16 cellular contexts compared by ENCODE assay signal in the genomic region with DNA sequence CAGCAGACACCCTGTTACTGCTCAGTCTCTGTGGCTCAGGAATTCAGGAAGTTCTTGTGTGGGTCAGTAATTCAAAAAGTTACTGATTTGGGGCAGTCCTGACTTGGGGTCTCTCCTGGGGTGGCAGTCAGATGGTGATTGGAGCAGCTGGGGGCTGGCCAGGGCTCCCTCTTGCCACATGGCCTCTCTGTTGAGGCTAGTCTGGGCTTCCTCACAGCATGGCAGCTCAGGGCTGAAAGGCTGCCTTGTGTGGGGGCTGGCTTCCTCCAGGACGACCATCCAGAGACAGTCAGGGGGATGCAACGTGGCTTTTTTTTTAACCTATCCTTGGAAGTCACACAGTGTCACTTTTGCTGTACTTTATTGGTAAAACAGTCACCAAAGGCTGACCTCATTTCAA.
DNase-seq lines count a peak whose midpoint lies in the region; ATAC-seq and TF ChIP-seq lines count a peak whose summit lies in the region.
"Had no signal": no experiment of that assay in that cellular context is flagged by ENCODE, and none has a peak within 500 bp of the region (broad histone marks: within the 10 kb centered on the region; RNA-seq: fewer than 3 reads in every experiment).

No MANE protein-coding gene starts in this region.

- H3K27ac ChIP-seq in right cardiac atrium (ENCODE audit: low read length) (peak overlapping the region; percentile 88), coronary artery (peak overlapping the region; percentile 73 to 89), neuronal stem cell (replicated peaks; ENCODE audit: low read length) (no peak overlapping the region), upper lobe of right lung (no peak overlapping the region)
- H3K27ac ChIP-seq: A549, C4-2B had no signal

- no peak overlapping the region for H3K14ac ChIP-seq in neuronal stem cell (ENCODE audit: low read length)

- H2AFZ ChIP-seq in neuronal stem cell (ENCODE audit: low read length) = no peak overlapping the region

- H3K9me3 ChIP-seq in right cardiac atrium (ENCODE audit: control insufficient read depth, low read length) (no peaks in the 10 kb centered on the region), neuronal stem cell (replicated peaks in 1 of 2; ENCODE audit: control insufficient read depth in 2 of 2, insufficient read depth in 1 of 2, low read depth in 1 of 2, low read length in 2 of 2) (no peaks in the 10 kb centered on the region), upper lobe of right lung (no peaks in the 10 kb centered on the region)
- H3K9me3 ChIP-seq: A549, BE2C had no signal

- TF ChIP-seq CTCF in coronary artery (IDR thresholded peaks at IDR 0.05) (no peak), upper lobe of right lung (IDR thresholded peaks at IDR 0.05) (no peak)

- no peak overlapping the region for H2BK12ac ChIP-seq in neuronal stem cell (ENCODE audit: low read length)

- H3K4ac ChIP-seq in neuronal stem cell (ENCODE audit: low read length) = no peak overlapping the region

- H4K8ac ChIP-seq in neuronal stem cell (ENCODE audit: low read depth, low read length) = no peak overlapping the region

- H2BK5ac ChIP-seq in neuronal stem cell (ENCODE audit: low read length) = no peak overlapping the region

- no peak overlapping the region for H3K9ac ChIP-seq in neuronal stem cell (ENCODE audit: low read depth, low read length, poor library complexity)

- H3K4me3 ChIP-seq in right cardiac atrium (ENCODE audit: low read length) (no peak overlapping the region), coronary artery (no peak overlapping the region), neuronal stem cell (ENCODE audit: low read length in 2 of 2) (no peak overlapping the region), upper lobe of right lung (no peak overlapping the region)
- H3K4me3 ChIP-seq: A549, GM12878 had no signal

- no peak overlapping the region for H2BK120ac ChIP-seq in neuronal stem cell (ENCODE audit: low read depth, low read length)

- WGBS in right cardiac atrium = 55% methylated on average over 2 of the region's 2 CpGs
- WGBS in neuronal stem cell (ENCODE audit: extremely low coverage in 2 of 2, insufficient read length in 2 of 2, insufficient replicate concordance in 1 of 2), 2 donors = no CpG with 5 or more reads among the region's 2 CpGs

- no peak overlapping the region for H3K4me2 ChIP-seq in neuronal stem cell (ENCODE audit: insufficient read depth, low read length, poor library complexity, severe bottlenecking)
- H3K4me2 ChIP-seq: A549 had no signal

- no peak overlapping the region for H4K91ac ChIP-seq in neuronal stem cell (ENCODE audit: low read depth, low read length, poor library complexity)

- ATAC-seq in right cardiac atrium = no peak
- no peak for ATAC-seq in left ventricle myocardium superior
- no peak for ATAC-seq in upper lobe of right lung
- ATAC-seq: A549, GM12878, HepG2 had no signal

- DNase-seq in right cardiac atrium (no peak), left ventricle myocardium superior (no peak), coronary artery (ENCODE audit: low spot score) (no peak), neuronal stem cell (ENCODE audit: low spot score) (no peak), upper lobe of right lung (peak; percentile 25), NCI-H128 (lab: John Stamatoyannopoulos, UW; ENCODE audit: unreplicated experiment) (no peak)
- no peak for DNase-seq in activated CD4-positive, alpha-beta T cell treated with anti-CD3 and anti-CD28 coated beads for 48 hours
- DNase-seq in activated naive CD4-positive, alpha-beta T cell treated with Interleukin-2 at 50 U/mL for 16 hours = no peak
- DNase-seq: BE2C; CD4-positive, alpha-beta memory T cell; DMS79; H7 had no signal

- no peak overlapping the region for H3K23ac ChIP-seq in neuronal stem cell (ENCODE audit: low read depth, low read length, poor library complexity)

- H3K18ac ChIP-seq in neuronal stem cell (ENCODE audit: low read length) = peak overlapping the region; percentile 41

- H2BK15ac ChIP-seq in neuronal stem cell (ENCODE audit: low read length) = peak overlapping the region; percentile 26

- H3K4me1 ChIP-seq in right cardiac atrium (ENCODE audit: control insufficient read depth, insufficient read depth, low read length) (peaks cover 17% of the 10 kb centered on the region), neuronal stem cell (ENCODE audit: control insufficient read depth in 2 of 2, insufficient read depth in 1 of 2, low read depth in 1 of 2, low read length in 2 of 2) (peaks cover 0 to 3% of the 10 kb centered on the region in 2 donors), upper lobe of right lung (peaks cover 11% of the 10 kb centered on the region)
- H3K4me1 ChIP-seq: A549, BE2C had no signal

- no peaks in the 10 kb centered on the region for H3K79me1 ChIP-seq in neuronal stem cell (ENCODE audit: low read depth, low read length)

- no peaks in the 10 kb centered on the region for H3K36me3 ChIP-seq in neuronal stem cell (replicated peaks in 1 of 2; ENCODE audit: control insufficient read depth in 2 of 2, insufficient read depth in 2 of 2, low read length in 2 of 2)
- no peaks in the 10 kb centered on the region for H3K36me3 ChIP-seq in upper lobe of right lung
- H3K36me3 ChIP-seq: BE2C had no signal

- H3K27me3 ChIP-seq in right cardiac atrium (ENCODE audit: control insufficient read depth, insufficient read depth) (no peaks in the 10 kb centered on the region), neuronal stem cell (ENCODE audit: control insufficient read depth in 3 of 3, insufficient read depth in 3 of 3, low read depth in 1 of 3, low read length in 3 of 3) (peaks cover 0 to 4% (median 0%) of the 10 kb centered on the region in 3 experiments), upper lobe of right lung (no peaks in the 10 kb centered on the region)

- intact Hi-C loops in right cardiac atrium (cut with DNase I) (no loop called here), left ventricle myocardium superior (cut with micrococcal nuclease) (no loop called here), upper lobe of right lung (cut with DNase I) (no loop called here)

- no peak overlapping the region for H2AK5ac ChIP-seq in neuronal stem cell (ENCODE audit: low read depth, low read length)

Comparison
In these comparisons a context has a peak if more than half of its experiments do, and no peak if none do; other contexts are left out.
1. H3K27ac ChIP-seq: peak in right cardiac atrium (single experiment) and coronary artery (2 of 2); none in neuronal stem cell (single experiment) and upper lobe of right lung (single experiment).